Comparison of ENCODE assay signal across 1 cellular context in the genomic region with DNA sequence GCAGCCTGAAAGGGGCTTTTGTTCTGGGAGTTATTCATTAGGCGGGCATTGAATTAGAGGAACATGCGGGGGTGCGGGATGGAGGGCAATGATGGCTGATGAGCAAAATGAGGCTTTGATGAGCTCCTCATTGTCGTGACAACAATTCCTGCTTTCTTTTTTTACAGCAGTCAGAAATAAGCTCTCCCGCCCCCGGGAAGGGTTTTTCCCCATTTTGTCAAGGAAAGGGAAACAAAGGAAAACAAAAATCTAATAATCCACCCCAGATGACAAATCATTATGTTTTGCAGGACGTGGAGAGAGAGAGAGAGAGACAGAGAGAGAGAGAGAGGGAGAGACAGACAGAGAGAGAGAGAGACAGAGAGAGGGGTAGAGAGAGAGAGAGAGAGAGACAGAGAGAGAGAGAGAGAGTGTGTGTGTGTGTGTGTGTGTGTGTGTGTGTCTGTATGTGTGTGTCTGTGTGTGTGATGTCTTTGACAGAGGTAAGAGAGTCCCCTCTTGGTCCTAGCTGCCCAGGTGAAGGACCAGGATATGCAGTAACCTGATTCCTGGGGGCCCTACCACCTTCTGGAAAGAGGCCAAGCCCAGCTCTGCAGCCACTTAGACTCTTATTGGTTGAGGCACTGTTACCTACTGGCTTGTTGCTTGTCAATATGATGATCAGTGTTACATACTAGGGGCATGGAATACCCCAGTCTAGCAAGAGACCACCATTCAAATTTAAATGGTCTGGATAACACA.
TF ChIP-seq lines count a peak whose summit lies in the region.

No MANE protein-coding gene starts in this region.

TF ChIP-seq in GM23338, 12 proteins besides CTCF, POLR2A, EP300 and RAD21 (continued from another document):
- TF ChIP-seq, protein P1, sequence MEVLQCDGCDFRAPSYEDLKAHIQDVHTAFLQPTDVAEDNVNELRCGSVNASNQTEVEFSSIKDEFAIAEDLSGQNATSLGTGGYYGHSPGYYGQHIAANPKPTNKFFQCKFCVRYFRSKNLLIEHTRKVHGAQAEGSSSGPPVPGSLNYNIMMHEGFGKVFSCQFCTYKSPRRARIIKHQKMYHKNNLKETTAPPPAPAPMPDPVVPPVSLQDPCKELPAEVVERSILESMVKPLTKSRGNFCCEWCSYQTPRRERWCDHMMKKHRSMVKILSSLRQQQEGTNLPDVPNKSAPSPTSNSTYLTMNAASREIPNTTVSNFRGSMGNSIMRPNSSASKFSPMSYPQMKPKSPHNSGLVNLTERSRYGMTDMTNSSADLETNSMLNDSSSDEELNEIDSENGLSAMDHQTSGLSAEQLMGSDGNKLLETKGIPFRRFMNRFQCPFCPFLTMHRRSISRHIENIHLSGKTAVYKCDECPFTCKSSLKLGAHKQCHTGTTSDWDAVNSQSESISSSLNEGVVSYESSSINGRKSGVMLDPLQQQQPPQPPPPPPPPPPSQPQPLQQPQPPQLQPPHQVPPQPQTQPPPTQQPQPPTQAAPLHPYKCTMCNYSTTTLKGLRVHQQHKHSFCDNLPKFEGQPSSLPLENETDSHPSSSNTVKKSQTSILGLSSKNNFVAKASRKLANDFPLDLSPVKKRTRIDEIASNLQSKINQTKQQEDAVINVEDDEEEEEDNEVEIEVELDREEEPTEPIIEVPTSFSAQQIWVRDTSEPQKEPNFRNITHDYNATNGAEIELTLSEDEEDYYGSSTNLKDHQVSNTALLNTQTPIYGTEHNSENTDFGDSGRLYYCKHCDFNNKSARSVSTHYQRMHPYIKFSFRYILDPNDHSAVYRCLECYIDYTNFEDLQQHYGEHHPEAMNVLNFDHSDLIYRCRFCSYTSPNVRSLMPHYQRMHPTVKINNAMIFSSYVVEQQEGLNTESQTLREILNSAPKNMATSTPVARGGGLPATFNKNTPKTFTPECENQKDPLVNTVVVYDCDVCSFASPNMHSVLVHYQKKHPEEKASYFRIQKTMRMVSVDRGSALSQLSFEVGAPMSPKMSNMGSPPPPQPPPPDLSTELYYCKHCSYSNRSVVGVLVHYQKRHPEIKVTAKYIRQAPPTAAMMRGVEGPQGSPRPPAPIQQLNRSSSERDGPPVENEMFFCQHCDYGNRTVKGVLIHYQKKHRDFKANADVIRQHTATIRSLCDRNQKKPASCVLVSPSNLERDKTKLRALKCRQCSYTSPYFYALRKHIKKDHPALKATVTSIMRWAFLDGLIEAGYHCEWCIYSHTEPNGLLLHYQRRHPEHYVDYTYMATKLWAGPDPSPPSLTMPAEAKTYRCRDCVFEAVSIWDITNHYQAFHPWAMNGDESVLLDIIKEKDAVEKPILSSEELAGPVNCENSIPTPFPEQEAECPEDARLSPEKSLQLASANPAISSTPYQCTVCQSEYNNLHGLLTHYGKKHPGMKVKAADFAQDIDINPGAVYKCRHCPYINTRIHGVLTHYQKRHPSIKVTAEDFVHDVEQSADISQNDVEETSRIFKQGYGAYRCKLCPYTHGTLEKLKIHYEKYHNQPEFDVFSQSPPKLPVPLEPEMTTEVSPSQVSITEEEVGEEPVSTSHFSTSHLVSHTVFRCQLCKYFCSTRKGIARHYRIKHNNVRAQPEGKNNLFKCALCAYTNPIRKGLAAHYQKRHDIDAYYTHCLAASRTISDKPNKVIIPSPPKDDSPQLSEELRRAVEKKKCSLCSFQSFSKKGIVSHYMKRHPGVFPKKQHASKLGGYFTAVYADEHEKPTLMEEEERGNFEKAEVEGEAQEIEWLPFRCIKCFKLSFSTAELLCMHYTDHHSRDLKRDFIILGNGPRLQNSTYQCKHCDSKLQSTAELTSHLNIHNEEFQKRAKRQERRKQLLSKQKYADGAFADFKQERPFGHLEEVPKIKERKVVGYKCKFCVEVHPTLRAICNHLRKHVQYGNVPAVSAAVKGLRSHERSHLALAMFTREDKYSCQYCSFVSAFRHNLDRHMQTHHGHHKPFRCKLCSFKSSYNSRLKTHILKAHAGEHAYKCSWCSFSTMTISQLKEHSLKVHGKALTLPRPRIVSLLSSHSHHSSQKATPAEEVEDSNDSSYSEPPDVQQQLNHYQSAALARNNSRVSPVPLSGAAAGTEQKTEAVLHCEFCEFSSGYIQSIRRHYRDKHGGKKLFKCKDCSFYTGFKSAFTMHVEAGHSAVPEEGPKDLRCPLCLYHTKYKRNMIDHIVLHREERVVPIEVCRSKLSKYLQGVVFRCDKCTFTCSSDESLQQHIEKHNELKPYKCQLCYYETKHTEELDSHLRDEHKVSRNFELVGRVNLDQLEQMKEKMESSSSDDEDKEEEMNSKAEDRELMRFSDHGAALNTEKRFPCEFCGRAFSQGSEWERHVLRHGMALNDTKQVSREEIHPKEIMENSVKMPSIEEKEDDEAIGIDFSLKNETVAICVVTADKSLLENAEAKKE (CRISPR knock-in tag; IDR thresholded peaks at IDR 0.05): no peak
